ENCODE assay signal across 8 cellular contexts in genomic region chr6:155142902-155143609, GRCh38.
DNase-seq lines count a peak whose midpoint lies in the region; ATAC-seq and TF ChIP-seq lines count a peak whose summit lies in the region.

No MANE protein-coding gene starts in this region.

- H3K9me3 ChIP-seq in heart left ventricle: no peaks in the 10 kb centered on the region
- no peaks in the 10 kb centered on the region for H3K9me3 ChIP-seq in iPS-20b (ENCODE audit: insufficient read depth, low read depth, low read length)

- DNase-seq in heart left ventricle: no peak
- DNase-seq in cardiac septum (ENCODE audit: low spot score): no peak
- no peak for DNase-seq in activated B cell treated with CpG ODN at 0.5 μM for 24 hours
- DNase-seq in type B pancreatic cell (ENCODE audit: extremely low spot score, unreplicated experiment): no peak
- DNase-seq in NCI-H2081 treated with DMSO at 0.1 percent for 48 hours (lab: John Stamatoyannopoulos, UW): no peak
- DNase-seq in NCI-H128 (lab: John Stamatoyannopoulos, UW; ENCODE audit: unreplicated experiment): no peak
- no peak for DNase-seq in nucleus accumbens (lab: John Stamatoyannopoulos, UW)

- H3K27me3 Mint-ChIP-seq in activated B cell treated with CpG ODN at 0.5 μM for 24 hours (no peaks in the 10 kb centered on the region), type B pancreatic cell (no peaks in the 10 kb centered on the region)

- H3K27ac Mint-ChIP-seq in activated B cell treated with CpG ODN at 0.5 μM for 24 hours (peak overlapping the region; percentile 7), type B pancreatic cell (peak overlapping the region; percentile 27)

- TF ChIP-seq CTCF in heart left ventricle (IDR thresholded peaks at IDR 0.05) (no peak), activated B cell treated with CpG ODN at 0.5 μM for 24 hours (IDR thresholded peaks at IDR 0.05) (no peak), type B pancreatic cell (conservative IDR thresholded peaks at IDR 0.05) (no peak)

- WGBS in heart left ventricle, 4 donors: 32 to 49% (median 44%) methylated on average over 6 of the region's 6 CpGs

- no peak for TF ChIP-seq POLR2A in heart left ventricle (IDR thresholded peaks at IDR 0.05)

- H3K4me1 ChIP-seq in heart left ventricle: peaks cover 0 to 34% (median 23%) of the 10 kb centered on the region in 12 donors
- H3K4me1 ChIP-seq in iPS-20b (ENCODE audit: insufficient read depth, low read length): peaks cover 37% of the 10 kb centered on the region

- POLR2A ChIA-PET in activated B cell treated with CpG ODN at 0.5 μM for 24 hours (lab: Charles Lee): no interaction called here

- intact Hi-C loops in heart left ventricle (cut with DNase I): no loop called here
- intact Hi-C loops in cardiac septum (cut with DNase I): loop anchor here (5.0 kb wide), 1 partner anchor 36 kb away; no protein-coding TSS in a partner anchor
- intact Hi-C loops in activated B cell treated with CpG ODN at 0.5 μM for 24 hours (cut with micrococcal nuclease): no loop called here

- H3K27me3 ChIP-seq in heart left ventricle (no peaks in the 10 kb centered on the region), iPS-20b (ENCODE audit: insufficient read depth, low read length) (no peaks in the 10 kb centered on the region)

- H3K4me3 Mint-ChIP-seq in activated B cell treated with CpG ODN at 0.5 μM for 24 hours (peak overlapping the region; percentile 71), type B pancreatic cell (peak overlapping the region; percentile 55)

- H3K9ac ChIP-seq in iPS-20b (ENCODE audit: low read depth, low read length): peak overlapping the region; percentile 66; the same call in 1 of the 2 replicates

- H3K9me3 Mint-ChIP-seq in activated B cell treated with CpG ODN at 0.5 μM for 24 hours: no peaks in the 10 kb centered on the region
- H3K9me3 Mint-ChIP-seq in type B pancreatic cell: no peaks in the 10 kb centered on the region

- H3K27ac ChIP-seq in heart left ventricle (peak overlapping the region in 7 of 12 donors; percentile 26 to 72 (median 57)), iPS-20b (ENCODE audit: low read length) (peak overlapping the region; percentile 57)

- no peaks in the 10 kb centered on the region for H3K36me3 ChIP-seq in heart left ventricle
- peaks cover 8% of the 10 kb centered on the region; the same call in 1 of the 2 replicates for H3K36me3 ChIP-seq in iPS-20b (ENCODE audit: insufficient read depth, low read depth, low read length)

- no peaks in the 10 kb centered on the region for H3K36me3 Mint-ChIP-seq in activated B cell treated with CpG ODN at 0.5 μM for 24 hours (ENCODE audit: low read depth)
- peaks cover 7% of the 10 kb centered on the region for H3K36me3 Mint-ChIP-seq in type B pancreatic cell

- H3K4me1 Mint-ChIP-seq in activated B cell treated with CpG ODN at 0.5 μM for 24 hours: peaks cover 18% of the 10 kb centered on the region
- peaks cover 26% of the 10 kb centered on the region for H3K4me1 Mint-ChIP-seq in type B pancreatic cell (ENCODE audit: unreplicated experiment)

- ATAC-seq in heart left ventricle (no peak), activated B cell treated with CpG ODN at 0.5 μM for 24 hours (ENCODE audit: low read depth) (no peak)

- H3K4me3 ChIP-seq in heart left ventricle (peak overlapping the region in 8 of 12 donors; percentile 4 to 37 (median 26)), iPS-20b (ENCODE audit: low read length) (peak overlapping the region; percentile 17; the same call in 1 of the 2 replicates)

- CTCF ChIA-PET in activated B cell treated with CpG ODN at 0.5 μM for 24 hours (lab: Charles Lee): interaction anchor here (1.2 kb wide), 1 partner anchor 34 kb away, joined by 4 read pairs; no protein-coding TSS in a partner anchor
